In genomic region chr6:5723905-5724691, GRCh38 we compare ENCODE assay signal across 8 cellular contexts.
A peak's percentile ranks its signal among the peaks of the same experiment; 100 is the strongest.
DNase-seq lines count a peak whose midpoint lies in the region; ATAC-seq lines count a peak whose summit lies in the region.

No MANE protein-coding gene starts in this region.

- no peak overlapping the region for H3K4me3 ChIP-seq in aorta (ENCODE audit: low read length in 2 of 2)

- H3K27ac ChIP-seq in aorta (ENCODE audit: low read depth in 1 of 2, low read length in 2 of 2) = no peak overlapping the region

- no peaks in the 10 kb centered on the region for H3K4me1 ChIP-seq in aorta (ENCODE audit: control insufficient read depth in 1 of 2, insufficient read depth in 2 of 2, low read length in 2 of 2)

- WGBS in aorta, 2 donors = 86 to 88% methylated on average over 18 to 19 of the region's 19 CpGs

- H3K36me3 ChIP-seq in aorta (ENCODE audit: control insufficient read depth in 1 of 2, insufficient read depth in 2 of 2, low read length in 1 of 2) = no peaks in the 10 kb centered on the region

- ATAC-seq in GM18502 (IDR thresholded peaks at IDR 0.05; ENCODE audit: poor library complexity, unreplicated experiment) = peak; percentile 97
- ATAC-seq in GM21576 (IDR thresholded peaks at IDR 0.05; ENCODE audit: unreplicated experiment) = peak; percentile 90
- peak; percentile 46 for ATAC-seq in aorta (ENCODE audit: low FRiP score)

- intact Hi-C loops in aorta (cut with DNase I) = no loop called here

- no peaks in the 10 kb centered on the region for H3K9me3 ChIP-seq in aorta (ENCODE audit: control insufficient read depth, low read length)

- DNase-seq in Kasumi-1 (lab: John Stamatoyannopoulos, UW) (peak; percentile 66 to 79), germinal center (ENCODE audit: low spot score) (peak; percentile 80), aorta (peak in 1 of 2 donors; percentile 66), iPS-NIHi11 (ENCODE audit: low spot score) (no peak), NCI-H524 (lab: John Stamatoyannopoulos, UW) (no peak)
- DNase-seq in activated CD4-positive, alpha-beta T cell treated with anti-CD3 and anti-CD28 coated beads for 4 hours = no peak

- H3K27me3 ChIP-seq in aorta (ENCODE audit: control insufficient read depth in 1 of 2, insufficient read depth in 2 of 2, low read length in 1 of 2) = no peaks in the 10 kb centered on the region

Comparison
In these comparisons a context has a peak if more than half of its experiments do, and no peak if none do; other contexts are left out.
1. ATAC-seq: peak in every context shown above with its lines; median percentile 97 in GM18502; 90 in GM21576; 46 in aorta.
2. DNase-seq: peak in Kasumi-1 (2 of 2) and germinal center (single experiment); none in iPS-NIHi11 (single experiment), NCI-H524 (0 of 2) and activated CD4-positive, alpha-beta T cell treated with anti-CD3 and anti-CD28 coated beads for 4 hours (0 of 2).